20 cellular contexts compared by ENCODE assay signal in the genomic region with DNA sequence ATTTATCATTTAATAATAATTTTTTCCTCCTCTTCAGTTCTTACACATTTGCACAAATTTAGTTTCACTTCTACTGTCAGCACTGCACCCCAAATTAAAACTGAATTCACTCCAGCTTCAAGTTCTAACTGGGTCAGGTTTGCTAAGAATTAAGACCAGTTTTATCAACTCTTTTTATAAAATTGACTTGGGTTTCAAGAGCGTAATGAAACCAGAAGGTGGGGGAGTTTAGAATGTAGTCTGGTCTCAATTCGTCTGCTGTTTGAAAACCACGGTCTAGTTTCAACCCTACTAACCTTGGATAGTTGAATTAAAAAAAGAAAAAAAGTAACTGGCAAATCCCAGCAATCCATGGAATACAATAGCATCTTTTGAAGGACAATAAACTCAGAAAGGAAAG. TPM values are rescaled to one million over a fixed set of nuclear protein-coding genes. Genes with fewer than 3 reads are reported as not detected.
DNase-seq lines count a peak whose midpoint lies in the region; ATAC-seq lines count a peak whose summit lies in the region.
"Had no signal": no experiment of that assay in that cellular context is flagged by ENCODE, and none has a peak within 500 bp of the region (broad histone marks: within the 10 kb centered on the region; RNA-seq: fewer than 3 reads in every experiment).

No MANE protein-coding gene starts in this region.

- no peaks in the 10 kb centered on the region for H3K27me3 Mint-ChIP-seq in activated T-cell treated with anti-CD3 and anti-CD28 coated beads, Interleukin-2, amount 50 U/mL, for 72 hours (ENCODE audit: low read depth)
- no peaks in the 10 kb centered on the region for H3K27me3 Mint-ChIP-seq in activated T-helper 2 cell treated with anti-CD3 and anti-CD28 coated beads, Interferon-gamma antibody, Interleukin-2, Interleukin-4, amounts not matched to agents 10 μg/mL and 5 μg/mL and 100 μg/mL, durations not matched to agents 14 hours and 24 hours and 36 hours (ENCODE audit: low read depth)

- peaks cover 85% of the 10 kb centered on the region for H3K4me1 Mint-ChIP-seq in activated T-cell treated with anti-CD3 and anti-CD28 coated beads, Interleukin-2, amount 50 U/mL, for 72 hours (ENCODE audit: low read depth)
- peaks cover 63% of the 10 kb centered on the region for H3K4me1 Mint-ChIP-seq in activated T-helper 2 cell treated with anti-CD3 and anti-CD28 coated beads, Interferon-gamma antibody, Interleukin-2, Interleukin-4, amounts not matched to agents 10 μg/mL and 5 μg/mL and 100 μg/mL, durations not matched to agents 14 hours and 24 hours and 36 hours (ENCODE audit: low read depth)
- peaks cover 66% of the 10 kb centered on the region for H3K4me1 Mint-ChIP-seq in stimulated activated effector memory CD8-positive, alpha-beta T cell treated with anti-CD3 and anti-CD28 coated beads, Interleukin-12 subunit alpha, Interleukin-12 subunit beta, amount 100 ng/mL, for 72 hours

- peaks cover 2 to 6% of the 10 kb centered on the region in 2 donors for H3K9me3 Mint-ChIP-seq in activated T-cell treated with anti-CD3 and anti-CD28 coated beads, Interleukin-2, amount 50 U/mL, for 72 hours
- peaks cover 11% of the 10 kb centered on the region for H3K9me3 Mint-ChIP-seq in activated T-helper 2 cell treated with anti-CD3 and anti-CD28 coated beads, Interferon-gamma antibody, Interleukin-2, Interleukin-4, amounts not matched to agents 10 μg/mL and 5 μg/mL and 100 μg/mL, durations not matched to agents 14 hours and 24 hours and 36 hours
- H3K9me3 Mint-ChIP-seq in stimulated activated effector memory CD8-positive, alpha-beta T cell treated with anti-CD3 and anti-CD28 coated beads, Interleukin-12 subunit alpha, Interleukin-12 subunit beta, amount 100 ng/mL, for 72 hours, result peaks cover 4% of the 10 kb centered on the region

- H3K4me3 Mint-ChIP-seq in activated T-cell treated with anti-CD3 and anti-CD28 coated beads, Interleukin-2, amount 50 U/mL, for 72 hours, result peak overlapping the region; percentile 72 to 88
- peak overlapping the region; percentile 53 for H3K4me3 Mint-ChIP-seq in activated T-helper 2 cell treated with anti-CD3 and anti-CD28 coated beads, Interferon-gamma antibody, Interleukin-2, Interleukin-4, amounts not matched to agents 10 μg/mL and 5 μg/mL and 100 μg/mL, durations not matched to agents 14 hours and 24 hours and 36 hours (ENCODE audit: low read depth)
- peak overlapping the region; percentile 65 for H3K4me3 Mint-ChIP-seq in stimulated activated effector memory CD8-positive, alpha-beta T cell treated with anti-CD3 and anti-CD28 coated beads, Interleukin-12 subunit alpha, Interleukin-12 subunit beta, amount 100 ng/mL, for 72 hours

- H3K27ac Mint-ChIP-seq in activated T-cell treated with anti-CD3 and anti-CD28 coated beads, Interleukin-2, amount 50 U/mL, for 72 hours, result peak overlapping the region; percentile 94
- H3K27ac Mint-ChIP-seq in activated T-helper 2 cell treated with anti-CD3 and anti-CD28 coated beads, Interferon-gamma antibody, Interleukin-2, Interleukin-4, amounts not matched to agents 10 μg/mL and 5 μg/mL and 100 μg/mL, durations not matched to agents 14 hours and 24 hours and 36 hours, result peak overlapping the region; percentile 87
- H3K27ac Mint-ChIP-seq in stimulated activated effector memory CD8-positive, alpha-beta T cell treated with anti-CD3 and anti-CD28 coated beads, Interleukin-12 subunit alpha, Interleukin-12 subunit beta, amount 100 ng/mL, for 72 hours, result peak overlapping the region; percentile 91
- H3K27ac Mint-ChIP-seq: progenitor cell of endocrine pancreas had no signal

- peaks cover 2 to 5% of the 10 kb centered on the region in 2 donors for H3K36me3 Mint-ChIP-seq in activated T-cell treated with anti-CD3 and anti-CD28 coated beads, Interleukin-2, amount 50 U/mL, for 72 hours (ENCODE audit: insufficient read depth in 2 of 2)
- peaks cover 10% of the 10 kb centered on the region for H3K36me3 Mint-ChIP-seq in activated T-helper 2 cell treated with anti-CD3 and anti-CD28 coated beads, Interferon-gamma antibody, Interleukin-2, Interleukin-4, amounts not matched to agents 10 μg/mL and 5 μg/mL and 100 μg/mL, durations not matched to agents 14 hours and 24 hours and 36 hours (ENCODE audit: low read depth)
- peaks cover 8% of the 10 kb centered on the region for H3K36me3 Mint-ChIP-seq in stimulated activated effector memory CD8-positive, alpha-beta T cell treated with anti-CD3 and anti-CD28 coated beads, Interleukin-12 subunit alpha, Interleukin-12 subunit beta, amount 100 ng/mL, for 72 hours

- intact Hi-C loops in activated T-helper 2 cell treated with anti-CD3 and anti-CD28 coated beads, Interferon-gamma antibody, Interleukin-2, Interleukin-4, amounts not matched to agents 10 μg/mL and 5 μg/mL and 100 μg/mL, durations not matched to agents 14 hours and 24 hours and 36 hours (cut with micrococcal nuclease), result loop anchor here (1.0 to 2.0 kb wide), 5 partner anchors 18 to 112 kb away; no protein-coding TSS in a partner anchor
- intact Hi-C loops in posterior vena cava (cut with DNase I), result no loop called here

- DNase-seq in activated T-cell treated with anti-CD3 and anti-CD28 coated beads, Interleukin-2, amount 50 U/mL, for 72 hours, result no peak
- no peak for DNase-seq in activated T-cell treated with anti-CD3 and anti-CD28 coated beads for 4 hours
- no peak for DNase-seq in activated T-helper 2 cell treated with anti-CD3 and anti-CD28 coated beads, Interferon-gamma antibody, Interleukin-2, Interleukin-4, amounts not matched to agents 10 μg/mL and 5 μg/mL and 100 μg/mL, durations not matched to agents 14 hours and 24 hours and 36 hours (ENCODE audit: low spot score)
- peak in 1 of 2 donors; percentile 26 for DNase-seq in stimulated activated effector memory CD8-positive, alpha-beta T cell treated with anti-CD3 and anti-CD28 coated beads, Interleukin-12 subunit alpha, Interleukin-12 subunit beta, amount 100 ng/mL, for 72 hours (ENCODE audit: low spot score in 2 of 2)
- no peak for DNase-seq in NCI-H345 treated with DMSO at 0.1 percent for 48 hours (lab: John Stamatoyannopoulos, UW; ENCODE audit: unreplicated experiment)
- no peak for DNase-seq in posterior vena cava (ENCODE audit: low spot score)
- no peak for DNase-seq in DMS53 treated with DMSO at 0.1 percent for 48 hours (lab: John Stamatoyannopoulos, UW; ENCODE audit: unreplicated experiment)
- DNase-seq: activated gamma-delta T cell; DMS 273 treated with DMSO at 0.1 percent for 48 hours; erythroblast; foreskin melanocyte; hippocampal formation; IMR-90; NCI-H1417 treated with DMSO at 0.1 percent for 48 hours; NCI-H510A; NK-92 treated with Interleukin-12 subunit alpha and Interleukin-12 subunit beta, amount 100 ng/mL, for 24 hours had no signal

- ATAC-seq in activated T-cell treated with anti-CD3 and anti-CD28 coated beads, Interleukin-2, amount 50 U/mL, for 72 hours (replicated peaks in 1 of 2), result peak; percentile 35 to 56
- peak; percentile 46 for ATAC-seq in HG03520 (IDR thresholded peaks at IDR 0.05; ENCODE audit: unreplicated experiment)
- peak; percentile 69 for ATAC-seq in stimulated activated effector memory CD8-positive, alpha-beta T cell treated with anti-CD3 and anti-CD28 coated beads, Interleukin-12 subunit alpha, Interleukin-12 subunit beta, amount 100 ng/mL, for 72 hours

RNA-seq across cellular contexts. Expression of gene CTLA4, which starts 14.3 kb away (rescaled TPM):
- total RNA-seq in activated T-cell treated with anti-CD3 and anti-CD28 coated beads, Interleukin-2, amount 50 U/mL, for 72 hours, result 100 to 1,000 TPM; 132 to 254 TPM
- 166 and 180 TPM in 2 replicates for total RNA-seq in activated T-helper 2 cell treated with anti-CD3 and anti-CD28 coated beads, Interferon-gamma antibody, Interleukin-2, Interleukin-4, amounts not matched to agents 10 μg/mL and 5 μg/mL and 100 μg/mL, durations not matched to agents 14 hours and 24 hours and 36 hours
- not detected for total RNA-seq in posterior vena cava
- total RNA-seq: cerebellum, IMR-90, progenitor cell of endocrine pancreas, SJSA1 had no signal

Comparison
In these comparisons a context has a peak if more than half of its experiments do, and no peak if none do; other contexts are left out.
1. RNA of gene CTLA4, which starts 14.3 kb away (total RNA-seq): 132 to 254 TPM in activated T-cell treated with anti-CD3 and anti-CD28 coated beads, Interleukin-2, amount 50 U/mL, for 72 hours and 166 to 180 TPM in activated T-helper 2 cell treated with anti-CD3 and anti-CD28 coated beads, Interferon-gamma antibody, Interleukin-2, Interleukin-4, amounts not matched to agents 10 μg/mL and 5 μg/mL and 100 μg/mL, durations not matched to agents 14 hours and 24 hours and 36 hours; not detected in posterior vena cava; every median in the first group is over 100 times any median in the second.
2. Peak in every context shown above with its lines, with median percentiles within 50 percentile points of each other: ATAC-seq, H3K27ac Mint-ChIP-seq and H3K4me3 Mint-ChIP-seq.